ENCODE assay signal across 15 cellular contexts in the genomic region with DNA sequence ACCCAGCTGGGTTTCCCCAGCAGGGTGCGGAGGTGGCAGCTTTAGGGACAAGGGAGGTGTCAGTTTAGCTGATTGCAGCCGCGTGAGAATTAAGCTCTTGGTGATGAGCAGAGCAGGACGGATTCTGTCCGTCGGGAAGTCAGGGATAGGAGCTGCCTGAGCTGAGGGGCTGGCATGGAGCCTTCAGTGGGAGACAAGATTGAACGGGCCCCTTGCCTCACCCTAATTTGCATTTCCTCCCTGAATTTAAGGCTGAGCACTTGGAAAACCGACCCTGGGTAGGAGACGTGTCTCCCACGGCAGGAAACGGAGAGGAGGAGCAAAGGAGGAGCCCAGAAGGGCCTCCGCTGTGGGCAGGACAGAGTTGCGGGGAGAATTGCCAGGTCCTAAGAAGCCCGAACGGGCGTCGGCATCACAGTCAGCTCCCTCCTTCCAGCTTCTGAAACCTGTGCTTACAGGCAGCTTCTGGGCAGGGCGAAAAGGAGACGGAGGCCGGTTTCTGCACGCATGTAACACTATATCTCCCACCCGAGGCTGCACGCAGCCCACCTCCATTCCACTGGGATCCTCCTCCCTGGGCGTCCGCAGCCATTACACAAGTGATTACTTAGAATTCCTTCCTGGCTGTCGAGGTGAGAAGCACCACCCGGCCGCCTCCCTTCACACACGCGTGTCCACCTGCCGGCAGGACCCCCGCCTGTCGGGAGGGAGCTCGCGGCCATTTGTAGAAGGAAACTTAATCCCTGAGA.
DNase-seq lines count a peak whose midpoint lies in the region; ATAC-seq, FAIRE-seq and TF ChIP-seq lines count a peak whose summit lies in the region.
"Had no signal": no experiment of that assay in that cellular context is flagged by ENCODE, and none has a peak within 500 bp of the region (broad histone marks: within the 10 kb centered on the region; RNA-seq: fewer than 3 reads in every experiment).

No MANE protein-coding gene starts in this region.

- H3K79me1 ChIP-seq in H1 (ENCODE audit: low read depth, low read length) (no peaks in the 10 kb centered on the region), mesenchymal stem cell (replicated peaks; ENCODE audit: low read length, poor library complexity, severe bottlenecking) (no peaks in the 10 kb centered on the region)

- H4K5ac ChIP-seq in H1 (ENCODE audit: insufficient read length, low read depth, low read length), result no peak overlapping the region

- TF ChIP-seq POLR2A in NB4 (IDR thresholded peaks at IDR 0.05; ENCODE audit: extremely low read depth, insufficient read length) (peak; percentile 32), H1 (IDR thresholded peaks at IDR 0.05; ENCODE audit: control extremely low read depth in 1 of 2, low read depth in 2 of 2, low read length in 2 of 2) (no peak)

- H3K9ac ChIP-seq in H1 (replicated peaks in 1 of 4; ENCODE audit: extremely low read depth in 1 of 4, low read depth in 3 of 4, low read length in 3 of 4) (no peak overlapping the region), mesenchymal stem cell (ENCODE audit: low read length) (no peak overlapping the region)
- H3K9ac ChIP-seq: GM23248 had no signal

- no peak overlapping the region for H3K27ac Mint-ChIP-seq in progenitor cell of endocrine pancreas
- no peak overlapping the region for H3K27ac Mint-ChIP-seq in natural killer cell treated with Interleukin-12 subunit alpha and Interleukin-12 subunit beta and Interleukin-15 and Interleukin-18, amount 100 ng/mL, for 72 hours
- H3K27ac Mint-ChIP-seq in stimulated activated memory B cell treated with anti-CD40 and anti-IgM and Interleukin-4, amounts not matched to agents 10 μg/mL and 1 μg/mL and 100 μg/mL, for 72 hours, result no peak overlapping the region
- H3K27ac Mint-ChIP-seq: CD8-positive, alpha-beta T cell had no signal

- H3K4me3 ChIP-seq in NB4 (ENCODE audit: low read depth, low read length) (no peak overlapping the region), H1 (ENCODE audit: extremely low read depth in 1 of 4, insufficient read depth in 2 of 4, low read depth in 3 of 4, low read length in 4 of 4) (no peak overlapping the region), mesenchymal stem cell (ENCODE audit: insufficient read depth in 1 of 2, low read depth in 1 of 2, low read length in 2 of 2) (no peak overlapping the region)
- H3K4me3 ChIP-seq: GM23248, psoas muscle, SJSA1 had no signal

- H3K27me3 ChIP-seq in H1 (replicated peaks in 1 of 4; ENCODE audit: control insufficient read depth in 3 of 4, extremely low read depth in 1 of 4, insufficient read depth in 3 of 4, low read length in 3 of 4) (no peaks in the 10 kb centered on the region), mesenchymal stem cell (ENCODE audit: control insufficient read depth in 1 of 2, insufficient read depth in 1 of 2, low read length in 2 of 2) (peaks cover 6 to 19% of the 10 kb centered on the region in 2 experiments)
- H3K27me3 ChIP-seq: SJSA1 had no signal

- H2BK12ac ChIP-seq in H1 (ENCODE audit: low read depth, low read length) (peak overlapping the region; percentile 98), mesenchymal stem cell (ENCODE audit: low read length in 2 of 2) (no peak overlapping the region)

- no peak overlapping the region for H2AK5ac ChIP-seq in H1 (ENCODE audit: low read depth, low read length)
- H2AK5ac ChIP-seq in mesenchymal stem cell (ENCODE audit: low read length, severe bottlenecking), result no peak overlapping the region

- FAIRE-seq in H1 (lab: Jason Lieb, UNC), result no peak

- no peaks in the 10 kb centered on the region for H3K79me2 ChIP-seq in H1 (ENCODE audit: control insufficient read depth in 1 of 2, insufficient read depth in 2 of 2, low read length in 2 of 2)

- H2AFZ ChIP-seq in H1 (ENCODE audit: low read length), result peak overlapping the region; percentile 54; the same call in 1 of the 2 replicates
- H2AFZ ChIP-seq in mesenchymal stem cell (ENCODE audit: low read depth, low read length), result no peak overlapping the region
- H2AFZ ChIP-seq: GM23248 had no signal

- no peaks in the 10 kb centered on the region for H3K36me3 ChIP-seq in H1 (ENCODE audit: control insufficient read depth in 2 of 4, insufficient read depth in 4 of 4, low read length in 3 of 4)
- no peaks in the 10 kb centered on the region for H3K36me3 ChIP-seq in mesenchymal stem cell (ENCODE audit: control insufficient read depth in 1 of 2, insufficient read depth in 2 of 2, low read depth in 1 of 2, low read length in 2 of 2)
- H3K36me3 ChIP-seq: SJSA1 had no signal

- POLR2A ChIA-PET in H1 (lab: Charles Lee; ENCODE audit: partially characterized antibody), result no interaction called here

- H3K27ac ChIP-seq in H1 (ENCODE audit: low read depth, low read length) (no peak overlapping the region), mesenchymal stem cell (ENCODE audit: low read length, poor library complexity, severe bottlenecking) (no peak overlapping the region)
- H3K27ac ChIP-seq: GM23248, psoas muscle, SJSA1 had no signal

- no peak for TF ChIP-seq RAD21 in H1 (IDR thresholded peaks at IDR 0.05 in 1 of 2, conservative IDR thresholded peaks at IDR 0.05 in 1 of 2; ENCODE audit: low read depth in 2 of 2, low read length in 2 of 2)

- no peak for ATAC-seq in natural killer cell treated with Interleukin-12 subunit alpha and Interleukin-12 subunit beta and Interleukin-15 and Interleukin-18, amount 100 ng/mL, for 72 hours
- ATAC-seq in stimulated activated memory B cell treated with anti-CD40 and anti-IgM and Interleukin-4, amounts not matched to agents 10 μg/mL and 1 μg/mL and 100 μg/mL, for 72 hours, result no peak
- ATAC-seq: CD8-positive, alpha-beta T cell; psoas muscle had no signal

- H3K14ac ChIP-seq in H1 (ENCODE audit: insufficient read length), result no peak overlapping the region
- H3K14ac ChIP-seq in mesenchymal stem cell (ENCODE audit: low read length in 2 of 2), result no peak overlapping the region

- peak overlapping the region; percentile 43 for H3K4me3 Mint-ChIP-seq in progenitor cell of endocrine pancreas (ENCODE audit: low read depth)
- H3K4me3 Mint-ChIP-seq in natural killer cell treated with Interleukin-12 subunit alpha and Interleukin-12 subunit beta and Interleukin-15 and Interleukin-18, amount 100 ng/mL, for 72 hours, result no peak overlapping the region
- H3K4me3 Mint-ChIP-seq in stimulated activated memory B cell treated with anti-CD40 and anti-IgM and Interleukin-4, amounts not matched to agents 10 μg/mL and 1 μg/mL and 100 μg/mL, for 72 hours, result no peak overlapping the region
- H3K4me3 Mint-ChIP-seq: CD8-positive, alpha-beta T cell had no signal

- WGBS in H1 (ENCODE audit: extremely low coverage in 1 of 2, insufficient coverage in 1 of 2, insufficient read length in 1 of 2, insufficient replicate concordance in 2 of 2, low coverage in 1 of 2, low lambda C conversion rate in 2 of 2, missing lambda C conversion rate in 1 of 2), 2 experiments, result 72% methylated on average over 35 of the region's 35 CpGs; no CpG with 5 or more reads in 1 of the 2 experiments
- WGBS in mesenchymal stem cell, result 54% methylated on average over 34 of the region's 35 CpGs

- CTCF ChIA-PET in H1 (lab: Charles Lee; ENCODE audit: partially characterized antibody), result interaction anchor here (0.6 to 1.7 kb wide), 3 partner anchors 21 to 692 kb away, joined by 3 to 4 read pairs (median 4); no protein-coding TSS in a partner anchor

- TF ChIP-seq CTCF in NB4 (IDR thresholded peaks at IDR 0.05; ENCODE audit: low read depth, low read length) (no peak), H1 (IDR thresholded peaks at IDR 0.05; ENCODE audit: control extremely low read depth in 1 of 3, insufficient read depth in 1 of 3, low read depth in 1 of 3, low read length in 3 of 3) (no peak), progenitor cell of endocrine pancreas (IDR thresholded peaks at IDR 0.05; ENCODE audit: unreplicated experiment) (no peak)

- peak overlapping the region; percentile 12; the same call in 1 of the 2 replicates for H4K8ac ChIP-seq in H1 (ENCODE audit: extremely low read depth, insufficient read depth, low read length)
- no peak overlapping the region for H4K8ac ChIP-seq in mesenchymal stem cell (ENCODE audit: low read length)

- peak overlapping the region in 1 of 2 experiments; percentile 10; a peak in 2 of 4 replicates for H3K4me2 ChIP-seq in H1 (ENCODE audit: insufficient read depth in 1 of 2, low read depth in 2 of 2, low read length in 2 of 2)
- H3K4me2 ChIP-seq in mesenchymal stem cell (ENCODE audit: low read length, poor library complexity, severe bottlenecking), result no peak overlapping the region

- H3K9me3 Mint-ChIP-seq in progenitor cell of endocrine pancreas (ENCODE audit: low read depth), result peaks cover 4% of the 10 kb centered on the region
- peaks cover 2% of the 10 kb centered on the region for H3K9me3 Mint-ChIP-seq in natural killer cell treated with Interleukin-12 subunit alpha and Interleukin-12 subunit beta and Interleukin-15 and Interleukin-18, amount 100 ng/mL, for 72 hours
- peaks cover 12% of the 10 kb centered on the region for H3K9me3 Mint-ChIP-seq in stimulated activated memory B cell treated with anti-CD40 and anti-IgM and Interleukin-4, amounts not matched to agents 10 μg/mL and 1 μg/mL and 100 μg/mL, for 72 hours
- H3K9me3 Mint-ChIP-seq: CD8-positive, alpha-beta T cell had no signal

- DNase-seq in Daoy (ENCODE audit: low read depth) (peak; percentile 69), NB4 (ENCODE audit: low read depth) (no peak), H1 (ENCODE audit: low read depth in 1 of 2, low spot score in 2 of 2) (no peak), progenitor cell of endocrine pancreas (ENCODE audit: low spot score, unreplicated experiment) (no peak), mesenchymal stem cell (no peak)
- DNase-seq in natural killer cell treated with Interleukin-12 subunit alpha and Interleukin-12 subunit beta and Interleukin-15 and Interleukin-18, amount 100 ng/mL, for 72 hours (ENCODE audit: low spot score), result no peak
- DNase-seq: activated gamma-delta T cell treated with Interleukin-2 at 50 U/mL for 16 hours; CD8-positive, alpha-beta T cell; GM23248; KBM-7; NCI-H1694 treated with DMSO at 0.1 percent for 48 hours; NCI-H82; psoas muscle had no signal

- H2BK5ac ChIP-seq in H1 (ENCODE audit: low read depth, low read length) (peak overlapping the region; percentile 88; the same call in 1 of the 2 replicates), mesenchymal stem cell (ENCODE audit: low read depth, low read length, poor library complexity, severe bottlenecking) (no peak overlapping the region)

- H3K18ac ChIP-seq in H1 (ENCODE audit: extremely low read depth, low read length), result peak overlapping the region; percentile 93
- no peak overlapping the region for H3K18ac ChIP-seq in mesenchymal stem cell (ENCODE audit: low read depth in 1 of 2, low read length in 2 of 2)

- H4K91ac ChIP-seq in H1 (replicated peaks; ENCODE audit: insufficient read length, low read length) (peak overlapping the region; percentile 67), mesenchymal stem cell (ENCODE audit: low read length) (no peak overlapping the region)

- H3K4me1 Mint-ChIP-seq in progenitor cell of endocrine pancreas (ENCODE audit: low read depth), result peaks cover 2% of the 10 kb centered on the region
- H3K4me1 Mint-ChIP-seq in natural killer cell treated with Interleukin-12 subunit alpha and Interleukin-12 subunit beta and Interleukin-15 and Interleukin-18, amount 100 ng/mL, for 72 hours (ENCODE audit: low read depth in 2 of 2), result peaks cover 0 to 2% of the 10 kb centered on the region in 2 donors
- H3K4me1 Mint-ChIP-seq in stimulated activated memory B cell treated with anti-CD40 and anti-IgM and Interleukin-4, amounts not matched to agents 10 μg/mL and 1 μg/mL and 100 μg/mL, for 72 hours, result no peaks in the 10 kb centered on the region

- TF ChIP-seq EP300 in H1 (IDR thresholded peaks at IDR 0.05; ENCODE audit: borderline replicate concordance in 1 of 2, low read depth in 2 of 2, low read length in 2 of 2), result no peak

- H3K36me3 Mint-ChIP-seq in progenitor cell of endocrine pancreas (ENCODE audit: insufficient read depth), result no peaks in the 10 kb centered on the region
- peaks cover 3% of the 10 kb centered on the region for H3K36me3 Mint-ChIP-seq in natural killer cell treated with Interleukin-12 subunit alpha and Interleukin-12 subunit beta and Interleukin-15 and Interleukin-18, amount 100 ng/mL, for 72 hours
- H3K36me3 Mint-ChIP-seq in stimulated activated memory B cell treated with anti-CD40 and anti-IgM and Interleukin-4, amounts not matched to agents 10 μg/mL and 1 μg/mL and 100 μg/mL, for 72 hours, result peaks cover 43% of the 10 kb centered on the region
- H3K36me3 Mint-ChIP-seq: CD8-positive, alpha-beta T cell had no signal

- H3K4me1 ChIP-seq in H1 (replicated peaks in 1 of 4; ENCODE audit: control insufficient read depth in 3 of 4, insufficient read depth in 4 of 4, low read length in 3 of 4) (peaks cover 0 to 21% (median 9%) of the 10 kb centered on the region in 4 experiments; a peak in 4 of 7 replicates), mesenchymal stem cell (ENCODE audit: control insufficient read depth, insufficient read depth, low read depth, low read length) (peaks cover 3% of the 10 kb centered on the region)
- H3K4me1 ChIP-seq: psoas muscle, SJSA1 had no signal

- H3K9me3 ChIP-seq in H1 (ENCODE audit: insufficient read depth in 2 of 2, low read depth in 1 of 2, low read length in 1 of 2) (no peaks in the 10 kb centered on the region), mesenchymal stem cell (ENCODE audit: control insufficient read depth, low read length) (no peaks in the 10 kb centered on the region)
- H3K9me3 ChIP-seq: psoas muscle had no signal

- no peak overlapping the region for H3K23ac ChIP-seq in H1 (ENCODE audit: insufficient read length)
- H3K23ac ChIP-seq in mesenchymal stem cell (ENCODE audit: low read length in 2 of 2), result no peak overlapping the region

- H4K20me1 ChIP-seq in H1 (replicated peaks in 1 of 2; ENCODE audit: control insufficient read depth in 1 of 2, insufficient read depth in 2 of 2, low read length in 2 of 2), result peaks cover 0 to 1% of the 10 kb centered on the region in 2 experiments

- peak overlapping the region; percentile 72; the same call in 1 of the 2 replicates for H2BK15ac ChIP-seq in H1 (ENCODE audit: low read length)
- H2BK15ac ChIP-seq in mesenchymal stem cell (ENCODE audit: low read depth, poor library complexity, severe bottlenecking), result no peak overlapping the region

- H2BK20ac ChIP-seq in H1 (ENCODE audit: low read length), result peak overlapping the region; percentile 97

- peaks cover 14% of the 10 kb centered on the region; the same call in 1 of the 2 replicates for H3K23me2 ChIP-seq in H1 (ENCODE audit: low read depth, low read length)

- H3K4ac ChIP-seq in H1 (replicated peaks; ENCODE audit: insufficient read length, low read depth, low read length) (no peak overlapping the region), mesenchymal stem cell (ENCODE audit: low read depth in 1 of 2, low read length in 2 of 2) (no peak overlapping the region)

- no peak overlapping the region for H3K56ac ChIP-seq in H1 (replicated peaks; ENCODE audit: insufficient read length, low read depth, low read length)

- no peak overlapping the region for H2BK120ac ChIP-seq in H1 (replicated peaks; ENCODE audit: low read depth, low read length)
- H2BK120ac ChIP-seq in mesenchymal stem cell (ENCODE audit: low read depth, low read length), result no peak overlapping the region

- H3K27me3 Mint-ChIP-seq in progenitor cell of endocrine pancreas, result peaks cover 58% of the 10 kb centered on the region
- H3K27me3 Mint-ChIP-seq in natural killer cell treated with Interleukin-12 subunit alpha and Interleukin-12 subunit beta and Interleukin-15 and Interleukin-18, amount 100 ng/mL, for 72 hours, result peaks cover 0 to 6% of the 10 kb centered on the region in 2 donors
- H3K27me3 Mint-ChIP-seq in stimulated activated memory B cell treated with anti-CD40 and anti-IgM and Interleukin-4, amounts not matched to agents 10 μg/mL and 1 μg/mL and 100 μg/mL, for 72 hours, result no peaks in the 10 kb centered on the region
